16 cellular contexts compared by ENCODE assay signal in the genomic region with DNA sequence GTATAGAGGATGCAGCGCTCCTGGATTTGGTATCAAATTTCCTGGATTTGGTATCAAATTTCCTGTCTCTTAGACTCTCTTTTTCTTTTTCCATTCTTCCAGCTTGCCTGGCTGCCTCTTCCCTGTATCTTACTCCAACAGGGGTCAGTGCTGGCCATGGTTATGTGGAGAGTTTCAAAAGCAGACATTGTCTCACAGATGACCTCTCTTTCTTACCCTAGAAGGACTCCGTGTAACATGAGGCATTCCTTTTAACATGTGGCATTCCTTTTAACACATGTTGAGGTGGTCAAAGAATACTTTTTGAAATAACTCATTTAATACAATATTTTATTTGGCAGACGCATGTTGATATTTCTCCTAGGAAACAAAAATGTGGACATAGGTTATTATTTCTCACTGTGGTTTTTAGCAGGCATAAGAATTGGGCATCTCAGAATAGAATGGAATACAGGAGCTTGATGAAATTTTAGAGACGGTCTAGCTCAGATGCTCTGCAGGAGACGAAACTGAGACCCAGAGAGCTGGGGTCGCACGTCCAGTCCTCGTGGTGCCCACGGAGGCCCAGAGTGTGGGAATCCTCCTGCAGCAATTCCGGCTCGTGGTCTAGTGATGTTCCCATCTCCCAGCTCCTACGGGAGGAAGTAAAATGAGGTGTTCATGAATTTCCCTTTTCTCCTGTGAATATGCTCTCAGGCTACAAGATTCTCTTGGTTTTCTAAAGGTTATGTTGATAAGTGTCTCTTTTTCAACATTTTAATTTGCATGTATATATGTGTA. TPM values are rescaled to one million over a fixed set of nuclear protein-coding genes. Genes with fewer than 3 reads are reported as not detected.
A peak's percentile ranks its signal among the peaks of the same experiment; 100 is the strongest.
DNase-seq lines count a peak whose midpoint lies in the region; ATAC-seq and TF ChIP-seq lines count a peak whose summit lies in the region.
"Had no signal": no experiment of that assay in that cellular context is flagged by ENCODE, and none has a peak within 500 bp of the region (broad histone marks: within the 10 kb centered on the region; RNA-seq: fewer than 3 reads in every experiment).

No MANE protein-coding gene starts in this region.

- peak; percentile 14 for DNase-seq in AG08395 (ENCODE audit: low spot score)
- peak; percentile 24 for DNase-seq in IMR-90
- no peak for DNase-seq in coronary artery (ENCODE audit: low spot score)
- peak; percentile 57 for DNase-seq in myocyte (ENCODE audit: low read depth)
- no peak for DNase-seq in NCI-H1694 (lab: John Stamatoyannopoulos, UW)
- DNase-seq in cerebellum (ENCODE audit: low spot score), result no peak
- DNase-seq in midbrain (lab: John Stamatoyannopoulos, UW), result no peak
- DNase-seq in NOMO-1 (lab: John Stamatoyannopoulos, UW; ENCODE audit: unreplicated experiment in 2 of 2), result no peak
- DNase-seq: activated CD4-positive, alpha-beta T cell treated with anti-CD3 and anti-CD28 coated beads, Interleukin-2, amount 10 ng/mL, durations not matched to agents 7 days and 5 days; activated T-cell treated with anti-CD3 and anti-CD28 coated beads, Interleukin-2, amount 50 U/mL, for 4 hours; central memory CD4-positive, alpha-beta T cell; glutamatergic neuron; NCI-H187 treated with DMSO at 0.1 percent for 48 hours; NCI-H524; stimulated activated naive CD8-positive, alpha-beta T cell treated with anti-CD3 and anti-CD28 coated beads, Interleukin-15, amount 100 ng/mL, for 72 hours had no signal

- H2BK5ac ChIP-seq in IMR-90 (ENCODE audit: low read depth, low read length, poor library complexity, severe bottlenecking), result no peak overlapping the region

- no peak overlapping the region for H3K23ac ChIP-seq in IMR-90 (ENCODE audit: low read depth, low read length)

- TF ChIP-seq POLR2A in IMR-90 (IDR thresholded peaks at IDR 0.05; ENCODE audit: low read depth, low read length), result no peak

- peaks cover 7% of the 10 kb centered on the region for H3K9me1 ChIP-seq in IMR-90 (ENCODE audit: insufficient read depth, low read length)

- TF ChIP-seq CTCF in IMR-90 (conservative IDR thresholded peaks at IDR 0.05; ENCODE audit: low read depth, low read length) (peak; percentile 25), coronary artery (IDR thresholded peaks at IDR 0.05) (no peak)

- no peaks in the 10 kb centered on the region for H4K20me1 ChIP-seq in IMR-90 (ENCODE audit: insufficient read depth, low read length)

- H3K36me3 ChIP-seq in IMR-90 (ENCODE audit: control insufficient read depth, insufficient read depth, low read length), result no peaks in the 10 kb centered on the region

- H3K14ac ChIP-seq in IMR-90 (replicated peaks; ENCODE audit: low read depth, low read length), result no peak overlapping the region

- H3K4me1 ChIP-seq in IMR-90 (ENCODE audit: control insufficient read depth, insufficient read depth, low read length), result peaks cover 3% of the 10 kb centered on the region; the same call in 1 of the 2 replicates

- no peak for ATAC-seq in IMR-90 (ENCODE audit: low read depth)
- ATAC-seq: activated naive CD4-positive, alpha-beta T cell treated with anti-CD3 and anti-CD28 coated beads, Interleukin-2, amount 50 U/mL, for 72 hours; activated T-cell treated with anti-CD3 and anti-CD28 coated beads, Interleukin-2, amount 50 U/mL, for 4 hours; stimulated activated naive CD8-positive, alpha-beta T cell treated with anti-CD3 and anti-CD28 coated beads, Interleukin-15, amount 100 ng/mL, for 72 hours had no signal

- CTCF ChIA-PET in IMR-90 (lab: Yijun Ruan, JAX), result no interaction called here

- POLR2A ChIA-PET in IMR-90 (lab: Charles Lee; ENCODE audit: unreplicated experiment), result no interaction called here

- no peak overlapping the region for H2BK20ac ChIP-seq in IMR-90 (ENCODE audit: low read depth, low read length)

- dilution Hi-C loops in IMR-90 (cut with HindIII; ENCODE audit: low sequenced_read_pairs, unreplicated experiment), result no loop called here

- no peak overlapping the region for H4K8ac ChIP-seq in IMR-90 (ENCODE audit: low read depth in 2 of 2, low read length in 2 of 2)

- no peak overlapping the region for H3K18ac ChIP-seq in IMR-90 (ENCODE audit: low read depth, low read length)

- H3K4ac ChIP-seq in IMR-90 (ENCODE audit: low read depth, low read length), result no peak overlapping the region

- H2AK5ac ChIP-seq in IMR-90 (ENCODE audit: low read depth, low read length), result no peak overlapping the region

- intact Hi-C loops in IMR-90 (cut with micrococcal nuclease), result loop anchor here (10.0 kb wide), 1 partner anchor 1013 kb away; no protein-coding TSS in a partner anchor

- no TSS peak for BruUV-seq in IMR-90 (replicated peaks; lab: Mats Ljungman, UMichigan)

- H3K56ac ChIP-seq in IMR-90 (ENCODE audit: extremely low read depth, insufficient read depth, low read length), result no peak overlapping the region

- H2BK120ac ChIP-seq in IMR-90 (ENCODE audit: low read depth, low read length), result no peak overlapping the region

- TF ChIP-seq RAD21 in IMR-90 (IDR thresholded peaks at IDR 0.05; ENCODE audit: low read length), result no peak; the same call in 1 of the 2 replicates

- H3K79me1 ChIP-seq in IMR-90 (ENCODE audit: low read depth in 1 of 2, low read length in 2 of 2), result no peaks in the 10 kb centered on the region

- no peak overlapping the region for H2AFZ ChIP-seq in IMR-90 (replicated peaks; ENCODE audit: low read length, poor library complexity)

- H3K27ac ChIP-seq in IMR-90 (ENCODE audit: insufficient read depth, low read length) (no peak overlapping the region), coronary artery (peak overlapping the region; percentile 59 to 72)

- H4K5ac ChIP-seq in IMR-90 (ENCODE audit: low read depth, low read length), result no peak overlapping the region

- no peak overlapping the region for H2BK15ac ChIP-seq in IMR-90 (ENCODE audit: low read depth, low read length)

- H3K9me3 ChIP-seq in IMR-90 (ENCODE audit: control insufficient read depth, insufficient read depth, low read length), result no peaks in the 10 kb centered on the region

- no peak overlapping the region for H3K4me2 ChIP-seq in IMR-90 (ENCODE audit: low read depth, low read length)

- H4K91ac ChIP-seq in IMR-90 (ENCODE audit: insufficient read depth, low read depth, low read length), result no peak overlapping the region

- no peak overlapping the region for H2AK9ac ChIP-seq in IMR-90 (replicated peaks; ENCODE audit: low read depth, low read length, poor library complexity)

- no peak overlapping the region for H3K4me3 ChIP-seq in IMR-90 (ENCODE audit: insufficient read depth, low read depth, low read length)
- H3K4me3 ChIP-seq in coronary artery, result no peak overlapping the region

- in situ Hi-C loops in IMR-90 (cut with MboI; ENCODE audit: low sequenced_read_pairs), result no loop called here

- H3K27me3 ChIP-seq in IMR-90 (ENCODE audit: control insufficient read depth, insufficient read depth, low read length), result no peaks in the 10 kb centered on the region

- WGBS in IMR-90 (ENCODE audit: extremely low coverage in 2 of 2, insufficient read length in 1 of 2), 2 experiments, result 100% methylated on average over 1 of the region's 12 CpGs; no CpG with 5 or more reads in 1 of the 2 experiments

- no peak overlapping the region for H3K9ac ChIP-seq in IMR-90 (ENCODE audit: low read depth, low read length)

TF ChIP-seq in IMR-90, 13 proteins besides CTCF, POLR2A, EP300 and RAD21:
- TF ChIP-seq BHLHE40 (IDR thresholded peaks at IDR 0.05; ENCODE audit: low read depth, low read length) (no peak), MAZ (IDR thresholded peaks at IDR 0.05; ENCODE audit: borderline replicate concordance, low read depth, low read length) (no peak), CHD1 (IDR thresholded peaks at IDR 0.05; ENCODE audit: low read depth, low read length) (no peak), SMC3 (IDR thresholded peaks at IDR 0.05; ENCODE audit: low read depth, low read length) (no peak)
- TF ChIP-seq, protein P1, sequence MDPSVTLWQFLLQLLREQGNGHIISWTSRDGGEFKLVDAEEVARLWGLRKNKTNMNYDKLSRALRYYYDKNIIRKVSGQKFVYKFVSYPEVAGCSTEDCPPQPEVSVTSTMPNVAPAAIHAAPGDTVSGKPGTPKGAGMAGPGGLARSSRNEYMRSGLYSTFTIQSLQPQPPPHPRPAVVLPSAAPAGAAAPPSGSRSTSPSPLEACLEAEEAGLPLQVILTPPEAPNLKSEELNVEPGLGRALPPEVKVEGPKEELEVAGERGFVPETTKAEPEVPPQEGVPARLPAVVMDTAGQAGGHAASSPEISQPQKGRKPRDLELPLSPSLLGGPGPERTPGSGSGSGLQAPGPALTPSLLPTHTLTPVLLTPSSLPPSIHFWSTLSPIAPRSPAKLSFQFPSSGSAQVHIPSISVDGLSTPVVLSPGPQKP (IDR thresholded peaks at IDR 0.05; ENCODE audit: borderline replicate concordance, low read depth, low read length), result no peak

RNA-seq across cellular contexts. Expression of a gene that starts 59.6 kb away (rescaled TPM):
- total RNA-seq in IMR-90 (2012; rRNA removed) (111 and 124 TPM in 2 replicates), myocyte (96.1 and 115 TPM in 2 replicates), cerebellum (53.3 TPM)
- polyA plus RNA-seq in IMR-90 (2012; rRNA removed), result 92.3 and 97.1 TPM in 2 replicates
- 54.3 and 69.2 TPM in 2 replicates for polyA plus RNA-seq in IMR-90 (2012; cell fraction: cytosol; rRNA removed)
- polyA plus RNA-seq in IMR-90 (2012; cell fraction: nucleus; rRNA removed; ENCODE audit: low replicate concordance), result 219 and 253 TPM in 2 replicates
- polyA plus RNA-seq in myocyte (2012), result 70.9 TPM

Comparison
In these comparisons a context has a peak if more than half of its experiments do, and no peak if none do; other contexts are left out.
1. DNase-seq: peak in AG08395 (single experiment), IMR-90 (single experiment) and myocyte (single experiment); none in coronary artery (single experiment), NCI-H1694 (single experiment), cerebellum (single experiment), midbrain (single experiment) and NOMO-1 (0 of 2).